ENCODE assay signal across 23 cellular contexts in genomic region chr5:133690746-133691145, GRCh38.
DNase-seq lines count a peak whose midpoint lies in the region; ATAC-seq, FAIRE-seq and TF ChIP-seq lines count a peak whose summit lies in the region.
"Had no signal": no experiment of that assay in that cellular context is flagged by ENCODE, and none has a peak within 500 bp of the region (broad histone marks: within the 10 kb centered on the region; RNA-seq: fewer than 3 reads in every experiment).

No MANE protein-coding gene starts in this region.

- H3K4me3 ChIP-seq in A549, result no peak overlapping the region
- H3K4me3 ChIP-seq in suprapubic skin, result no peak overlapping the region
- no peak overlapping the region for H3K4me3 ChIP-seq in tibial nerve
- H3K4me3 ChIP-seq: BLaER1, GM12878 had no signal

- no peaks in the 10 kb centered on the region for H3K36me3 ChIP-seq in suprapubic skin
- H3K36me3 ChIP-seq in tibial nerve, result no peaks in the 10 kb centered on the region
- H3K36me3 ChIP-seq: BE2C, BLaER1 had no signal

- TF ChIP-seq CTCF in A549 (IDR thresholded peaks at IDR 0.05) (no peak), suprapubic skin (IDR thresholded peaks at IDR 0.05) (no peak), tibial nerve (IDR thresholded peaks at IDR 0.05) (no peak)

- H3K4me1 ChIP-seq in A549 (peaks cover 46% of the 10 kb centered on the region), suprapubic skin (peaks cover 4% of the 10 kb centered on the region), tibial nerve (no peaks in the 10 kb centered on the region)
- H3K4me1 ChIP-seq: BE2C had no signal

- CTCF ChIA-PET in A549 (lab: Yijun Ruan, JAX), result no interaction called here

- TF ChIP-seq POLR2A in A549 (IDR thresholded peaks at IDR 0.05; ENCODE audit: low read length) (no peak), suprapubic skin (IDR thresholded peaks at IDR 0.05) (no peak), tibial nerve (IDR thresholded peaks at IDR 0.05) (no peak)

- intact Hi-C loops in head of caudate nucleus (cut with DNase I), result no loop called here

- no peak for DNase-seq in A549 (ENCODE audit: low read depth in 1 of 2, low spot score in 1 of 2)
- DNase-seq in head of caudate nucleus, result peak in 26 of 42 donors; percentile 5 to 65 (median 30)
- peak; percentile 16 for DNase-seq in putamen (ENCODE audit: low spot score)
- DNase-seq in suprapubic skin (ENCODE audit: low spot score in 2 of 2), result no peak
- no peak for DNase-seq in tibial nerve (ENCODE audit: low spot score in 2 of 2)
- DNase-seq: ACHN; BE2C; C1 segment of cervical spinal cord; CD4-positive, alpha-beta memory T cell; CD4-positive, CD25-positive, alpha-beta regulatory T cell; CD8-positive, alpha-beta memory T cell; COR-L47; DMS153; DMS79; DND-41; GDM1 had no signal

- no peak for FAIRE-seq in A549 (lab: Jason Lieb, UNC)
- FAIRE-seq: D721Med, GM12878, GM12892, GM18507 had no signal

- no peak for TF ChIP-seq RAD21 in A549 (conservative IDR thresholded peaks at IDR 0.05 in 1 of 2, IDR thresholded peaks at IDR 0.05 in 1 of 2)

- H3K4me2 ChIP-seq in A549, result peak overlapping the region; percentile 68
- H3K4me2 ChIP-seq: BLaER1 had no signal

- H3K9me3 ChIP-seq in A549, result no peaks in the 10 kb centered on the region
- no peaks in the 10 kb centered on the region for H3K9me3 ChIP-seq in suprapubic skin
- no peaks in the 10 kb centered on the region for H3K9me3 ChIP-seq in tibial nerve
- H3K9me3 ChIP-seq: BE2C, BLaER1 had no signal

- 48% methylated on average over 7 of the region's 7 CpGs for WGBS in A549 (ENCODE audit: missing lambda C conversion rate)
- 69% methylated on average over 7 of the region's 7 CpGs for WGBS in suprapubic skin
- 50 to 60% methylated on average over 7 of the region's 7 CpGs for WGBS in tibial nerve, 2 donors

- no peak for ATAC-seq in A549
- no peak for ATAC-seq in HG02571 (IDR thresholded peaks at IDR 0.05; ENCODE audit: unreplicated experiment)
- ATAC-seq: GM12878 had no signal

- TF ChIP-seq EP300 in A549 (IDR thresholded peaks at IDR 0.05) (no peak), suprapubic skin (IDR thresholded peaks at IDR 0.05) (no peak), tibial nerve (IDR thresholded peaks at IDR 0.05) (no peak)

- POLR2A ChIA-PET in A549 (lab: Yijun Ruan, JAX), result no interaction called here

- H3K27ac ChIP-seq in A549 (peak overlapping the region; percentile 57 to 68), suprapubic skin (no peak overlapping the region), tibial nerve (no peak overlapping the region)
- H3K27ac ChIP-seq: 22Rv1, BLaER1 had no signal

- H3K27me3 ChIP-seq in suprapubic skin (peaks cover 19% of the 10 kb centered on the region), tibial nerve (no peaks in the 10 kb centered on the region)
- H3K27me3 ChIP-seq: BE2C, BLaER1 had no signal

TF ChIP-seq in A549, 52 proteins besides CTCF, POLR2A, EP300 and RAD21:
- TF ChIP-seq PHF8 (IDR thresholded peaks at IDR 0.05; ENCODE audit: borderline replicate concordance, low read depth), result no peak
- TF ChIP-seq EHF (CRISPR knock-in tag; IDR thresholded peaks at IDR 0.05), result no peak
- TF ChIP-seq FOSL2 (IDR thresholded peaks at IDR 0.05), result no peak
- TF ChIP-seq FOSL2 (CRISPR knock-in tag; IDR thresholded peaks at IDR 0.05), result no peak
- TF ChIP-seq, protein P1, sequence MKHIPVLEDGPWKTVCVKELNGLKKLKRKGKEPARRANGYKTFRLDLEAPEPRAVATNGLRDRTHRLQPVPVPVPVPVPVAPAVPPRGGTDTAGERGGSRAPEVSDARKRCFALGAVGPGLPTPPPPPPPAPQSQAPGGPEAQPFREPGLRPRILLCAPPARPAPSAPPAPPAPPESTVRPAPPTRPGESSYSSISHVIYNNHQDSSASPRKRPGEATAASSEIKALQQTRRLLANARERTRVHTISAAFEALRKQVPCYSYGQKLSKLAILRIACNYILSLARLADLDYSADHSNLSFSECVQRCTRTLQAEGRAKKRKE (CRISPR knock-in tag; IDR thresholded peaks at IDR 0.05; ENCODE audit: low read depth), result no peak
- TF ChIP-seq JUN (IDR thresholded peaks at IDR 0.05), result no peak
- TF ChIP-seq ZC3H11A (IDR thresholded peaks at IDR 0.05), result no peak
- TF ChIP-seq TP53 (CRISPR knock-in tag; IDR thresholded peaks at IDR 0.05), result no peak
- no peak for TF ChIP-seq FOSB (CRISPR knock-in tag; IDR thresholded peaks at IDR 0.05)
- TF ChIP-seq RFX5 (IDR thresholded peaks at IDR 0.05), result no peak
- TF ChIP-seq BHLHE40 (IDR thresholded peaks at IDR 0.05; ENCODE audit: low read depth, low read length), result no peak
- TF ChIP-seq HOXA7 (CRISPR knock-in tag; IDR thresholded peaks at IDR 0.05), result no peak
- no peak for TF ChIP-seq CHD2 (IDR thresholded peaks at IDR 0.05; ENCODE audit: low read length, partially characterized antibody)
- TF ChIP-seq MAFK (IDR thresholded peaks at IDR 0.05; ENCODE audit: partially characterized antibody), result no peak
- TF ChIP-seq NFE2L2 (conservative IDR thresholded peaks at IDR 0.05; ENCODE audit: low read length), result no peak
- no peak for TF ChIP-seq MAZ (IDR thresholded peaks at IDR 0.05; ENCODE audit: borderline replicate concordance, low read depth, low read length)
- TF ChIP-seq BCL3 (IDR thresholded peaks at IDR 0.05), result no peak

Comparison
In these comparisons a context has a peak if more than half of its experiments do, and no peak if none do; other contexts are left out.
1. DNase-seq: peak in head of caudate nucleus (26 of 42) and putamen (single experiment); none in A549 (0 of 2), suprapubic skin (0 of 2) and tibial nerve (0 of 2).
2. H3K27ac ChIP-seq: peak in A549 (2 of 2); none in suprapubic skin (single experiment) and tibial nerve (0 of 4).